ENCODE assay signal across 21 cellular contexts in genomic region chr2:32701806-32702205, GRCh38.
DNase-seq lines count a peak whose midpoint lies in the region; ATAC-seq, FAIRE-seq and TF ChIP-seq lines count a peak whose summit lies in the region.
"Had no signal": no experiment of that assay in that cellular context is flagged by ENCODE, and none has a peak within 500 bp of the region (broad histone marks: within the 10 kb centered on the region; RNA-seq: fewer than 3 reads in every experiment).

No MANE protein-coding gene starts in this region.

- H3K27ac ChIP-seq in left ventricle myocardium inferior (replicated peaks) (peak overlapping the region; percentile 37), GM12878 (ENCODE audit: control insufficient read depth, insufficient read depth) (peak overlapping the region; percentile 45), OCI-LY7 (ENCODE audit: low read depth, low read length, poor library complexity, severe bottlenecking) (no peak overlapping the region)
- H3K27ac ChIP-seq: Peyer's patch had no signal

- POLR2A ChIA-PET in GM12878 (lab: Charles Lee), result interaction anchor here (0.5 to 0.6 kb wide), 3 partner anchors 8 to 63 kb away, joined by 3 read pairs; no protein-coding TSS in a partner anchor
- POLR2A ChIA-PET in OCI-LY7 (lab: Charles Lee), result interaction anchor here (1.8 kb wide), 1 partner anchor 30 kb away, joined by 4 read pairs; no protein-coding TSS in a partner anchor

- H3K4me1 ChIP-seq in left ventricle myocardium inferior (peaks cover 22% of the 10 kb centered on the region), GM12878 (ENCODE audit: control insufficient read depth, insufficient read depth, low read length) (no peaks in the 10 kb centered on the region), OCI-LY7 (ENCODE audit: insufficient read depth, low read length, poor library complexity, severe bottlenecking) (no peaks in the 10 kb centered on the region)
- H3K4me1 ChIP-seq: Peyer's patch had no signal

- H3K27me3 ChIP-seq in left ventricle myocardium inferior (ENCODE audit: low read depth), result no peaks in the 10 kb centered on the region
- no peaks in the 10 kb centered on the region for H3K27me3 ChIP-seq in GM12878 (replicated peaks in 1 of 2; ENCODE audit: control insufficient read depth in 2 of 2, insufficient read depth in 2 of 2, low read length in 1 of 2)
- H3K27me3 ChIP-seq: MG63, Peyer's patch had no signal

- TF ChIP-seq POLR2A in GM12878 (IDR thresholded peaks at IDR 0.05; ENCODE audit: low read depth, low read length), result no peak

- SMC1A ChIA-PET in GM12878 (lab: Charles Lee; ENCODE audit: uncharacterized antibody, unreplicated experiment), result no interaction called here

- 0 out of 2 replicates have a peak overlapping the region, but pooled peaks have one; percentile 4 for H3K4me2 ChIP-seq in GM12878 (ENCODE audit: control insufficient read depth, insufficient read depth)
- H3K4me2 ChIP-seq in OCI-LY7 (ENCODE audit: low read length), result no peak overlapping the region

- no peak for TF ChIP-seq EP300 in GM12878 (IDR thresholded peaks at IDR 0.05; ENCODE audit: borderline replicate concordance in 1 of 2, control insufficient read depth in 1 of 2, low read depth in 2 of 2, low read length in 2 of 2)

- ATAC-seq in left cardiac atrium (no peak), GM21723 (IDR thresholded peaks at IDR 0.05; ENCODE audit: unreplicated experiment) (peak; percentile 69), GM12878 (peak; percentile 27; the same call in 2 of the 3 replicates)

- H3K36me3 ChIP-seq in left ventricle myocardium inferior, result peaks cover 11% of the 10 kb centered on the region
- H3K36me3 ChIP-seq in GM12878 (ENCODE audit: control insufficient read depth in 2 of 2, insufficient read depth in 2 of 2, low read length in 1 of 2), result peaks cover 0 to 3% of the 10 kb centered on the region in 2 experiments; a peak in 1 of 4 replicates
- peaks cover 15% of the 10 kb centered on the region for H3K36me3 ChIP-seq in OCI-LY7 (ENCODE audit: insufficient read depth, low read length)

- BruUV-seq in GM12878 (replicated peaks; lab: Mats Ljungman, UMichigan), result no TSS peak
- BruUV-seq in OCI-LY7 (replicated peaks; lab: Mats Ljungman, UMichigan), result no TSS peak

- H3K9me3 ChIP-seq in left ventricle myocardium inferior (replicated peaks) (no peaks in the 10 kb centered on the region), GM12878 (replicated peaks; ENCODE audit: control insufficient read depth, insufficient read depth, low read length) (no peaks in the 10 kb centered on the region), OCI-LY7 (ENCODE audit: low read length) (no peaks in the 10 kb centered on the region)
- H3K9me3 ChIP-seq: MG63, Peyer's patch had no signal

- intact Hi-C loops in left ventricle myocardium inferior (cut with micrococcal nuclease) (no loop called here), left cardiac atrium (cut with DNase I) (no loop called here), GM12878 (cut with micrococcal nuclease; ENCODE audit: unreplicated experiment) (no loop called here), OCI-LY7 (cut with micrococcal nuclease; ENCODE audit: unreplicated experiment) (no loop called here)

- RAD21 ChIA-PET in GM12878 (lab: Charles Lee; ENCODE audit: unreplicated experiment), result interaction anchor here (0.6 kb wide), 1 partner anchor 124 kb away, joined by 3 read pairs; no protein-coding TSS in a partner anchor

- H4K20me1 ChIP-seq in GM12878 (ENCODE audit: control insufficient read depth, insufficient read depth), result no peaks in the 10 kb centered on the region
- no peaks in the 10 kb centered on the region for H4K20me1 ChIP-seq in OCI-LY7 (ENCODE audit: insufficient read depth, low read length)

- no peak overlapping the region for H3K9ac ChIP-seq in GM12878 (ENCODE audit: control insufficient read depth, insufficient read depth, low read length)

- H3K4me3 ChIP-seq in left ventricle myocardium inferior (no peak overlapping the region), GM12878 (no peak overlapping the region), OCI-LY7 (ENCODE audit: low read depth, low read length, poor library complexity, severe bottlenecking) (no peak overlapping the region)
- H3K4me3 ChIP-seq: MG63, Peyer's patch had no signal

- in situ Hi-C loops in GM12878 (cut with MboI), result no loop called here

- TF ChIP-seq CTCF in left ventricle myocardium inferior (IDR thresholded peaks at IDR 0.05; ENCODE audit: borderline replicate concordance) (no peak), GM12878 (IDR thresholded peaks at IDR 0.05 in 2 of 3, conservative IDR thresholded peaks at IDR 0.05 in 1 of 3; ENCODE audit: control insufficient read depth in 2 of 3, extremely low read depth in 1 of 3, insufficient read depth in 1 of 3, low read depth in 3 of 3, low read length in 3 of 3) (no peak), OCI-LY7 (conservative IDR thresholded peaks at IDR 0.05; ENCODE audit: low read length) (no peak)

- H3K79me2 ChIP-seq in GM12878 (ENCODE audit: control insufficient read depth, insufficient read depth, low read length) (no peaks in the 10 kb centered on the region), OCI-LY7 (ENCODE audit: insufficient read depth, low read depth, low read length) (no peaks in the 10 kb centered on the region)

- CTCF ChIA-PET in GM12878 (lab: Yijun Ruan, JAX), result no interaction called here
- CTCF ChIA-PET in OCI-LY7 (lab: Charles Lee; ENCODE audit: unreplicated experiment), result no interaction called here

- TF ChIP-seq RAD21 in GM12878 (IDR thresholded peaks at IDR 0.05; ENCODE audit: insufficient read depth, low read depth, low read length), result no peak

- no peaks in the 10 kb centered on the region for H3K9me2 ChIP-seq in OCI-LY7 (ENCODE audit: insufficient read depth, low read length)

- 98% methylated on average over 5 of the region's 5 CpGs for WGBS in GM12878 (ENCODE audit: insufficient coverage, insufficient replicate concordance, low lambda C conversion rate, missing lambda C conversion rate)

- no peak for FAIRE-seq in GM12878 (lab: Jason Lieb, UNC)
- FAIRE-seq: H1 had no signal

- DNase-seq in left ventricle myocardium inferior, result no peak
- DNase-seq in left cardiac atrium, result no peak
- no peak for DNase-seq in GM12878 (ENCODE audit: low read depth, low spot score)
- no peak for DNase-seq in OCI-LY7 (ENCODE audit: low spot score)
- DNase-seq in NCI-H345 treated with DMSO at 0.1 percent for 48 hours (lab: John Stamatoyannopoulos, UW; ENCODE audit: unreplicated experiment), result no peak
- no peak for DNase-seq in GOT3 (lab: John Stamatoyannopoulos, UW)
- DNase-seq: C1 segment of cervical spinal cord; Calu3; CD8-positive, alpha-beta memory T cell; HCEC 1CT; KBM-7; MG63; NCI-H1105 treated with DMSO at 0.1 percent for 48 hours; NCI-H146; NCI-H1930; NCI-H69; OCI-M1; Peyer's patch; SHP77 treated with DMSO at 0.1 percent for 48 hours had no signal

- H2AFZ ChIP-seq in GM12878 (ENCODE audit: control insufficient read depth, low read depth, low read length) (no peak overlapping the region), OCI-LY7 (ENCODE audit: low read length) (no peak overlapping the region)

TF ChIP-seq in GM12878, 131 proteins besides CTCF, POLR2A, EP300 and RAD21:
- peak; percentile 70 for TF ChIP-seq ZNF384 (IDR thresholded peaks at IDR 0.05; ENCODE audit: borderline replicate concordance, low read depth, low read length)
- TF ChIP-seq KAT2A (conservative IDR thresholded peaks at IDR 0.05; ENCODE audit: control insufficient read depth, low read depth, low read length), result no peak

Comparison
In these comparisons a context has a peak if more than half of its experiments do, and no peak if none do; other contexts are left out.
1. ATAC-seq: peak in GM21723 (single experiment) and GM12878 (single experiment); none in left cardiac atrium (0 of 2).